27 cellular contexts compared by ENCODE assay signal in the genomic region with DNA sequence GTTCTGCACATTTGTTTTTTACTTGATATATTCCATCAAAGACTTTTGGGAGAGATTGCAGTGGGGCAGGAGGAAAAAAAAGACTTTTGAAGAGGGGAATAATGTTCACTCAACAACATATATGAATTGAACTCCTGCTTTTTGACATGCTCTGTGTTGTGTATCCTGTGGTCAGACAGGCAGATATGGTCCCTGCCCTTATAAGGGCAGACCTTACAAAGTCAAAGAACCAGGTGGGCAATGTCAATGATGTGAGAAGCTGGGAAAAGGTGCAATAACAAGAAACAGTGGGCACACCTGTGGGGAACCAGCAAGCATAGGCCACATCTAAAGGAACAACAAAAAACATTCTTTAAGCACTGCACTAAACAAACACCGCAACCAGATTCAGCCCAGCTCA. TPM values are rescaled to one million over a fixed set of nuclear protein-coding genes. Genes with fewer than 3 reads are reported as not detected.
DNase-seq lines count a peak whose midpoint lies in the region; FAIRE-seq and TF ChIP-seq lines count a peak whose summit lies in the region.
"Had no signal": no experiment of that assay in that cellular context is flagged by ENCODE, and none has a peak within 500 bp of the region (broad histone marks: within the 10 kb centered on the region; RNA-seq: fewer than 3 reads in every experiment).

No MANE protein-coding gene starts in this region.

- FAIRE-seq in GM19239 (lab: Jason Lieb, UNC) = peak; percentile 44
- FAIRE-seq: A204.1, GM12891 had no signal

- H2AK5ac ChIP-seq in H9 (ENCODE audit: insufficient read length, low read length) = no peak overlapping the region

- no peaks in the 10 kb centered on the region for H3K27me3 ChIP-seq in H9 (ENCODE audit: insufficient read depth, low read length)
- H3K27me3 ChIP-seq: BE2C, BLaER1 had no signal

- H4K5ac ChIP-seq in H9 (ENCODE audit: insufficient read length, low read depth, low read length) = no peak overlapping the region

- no peak overlapping the region for H4K8ac ChIP-seq in H9 (replicated peaks; ENCODE audit: insufficient read length, low read depth, low read length)

- H3K4ac ChIP-seq in H9 (ENCODE audit: low read depth, low read length) = no peak overlapping the region

- no peak overlapping the region for H2BK20ac ChIP-seq in H9 (ENCODE audit: low read depth, low read length, poor library complexity, severe bottlenecking)

- TF ChIP-seq CTCF in H9 (conservative IDR thresholded peaks at IDR 0.05) (no peak), progenitor cell of endocrine pancreas (IDR thresholded peaks at IDR 0.05; ENCODE audit: unreplicated experiment) (no peak)

- H3K27ac ChIP-seq in H9 (ENCODE audit: insufficient read length, low read depth, low read length) = no peak overlapping the region
- H3K27ac ChIP-seq: BLaER1 had no signal

- H3K4me3 Mint-ChIP-seq in H9 = no peak overlapping the region
- no peak overlapping the region for H3K4me3 Mint-ChIP-seq in progenitor cell of endocrine pancreas (ENCODE audit: low read depth)
- H3K4me3 Mint-ChIP-seq: CD14-positive monocyte; CD4-positive, alpha-beta memory T cell; CD4-positive, CD25-positive, alpha-beta regulatory T cell; CD8-positive, alpha-beta memory T cell had no signal

- no peak overlapping the region for H2BK120ac ChIP-seq in H9 (ENCODE audit: low read depth, low read length, poor library complexity, severe bottlenecking)

- no peaks in the 10 kb centered on the region for H3K79me2 ChIP-seq in H9 (ENCODE audit: insufficient read depth, low read length)

- H3K9me3 ChIP-seq in H9 (ENCODE audit: control insufficient read depth, low read depth, low read length) = no peaks in the 10 kb centered on the region
- H3K9me3 ChIP-seq: BE2C, BLaER1 had no signal

- peak overlapping the region; percentile 83; the same call in 1 of the 2 replicates for H2BK15ac ChIP-seq in H9 (ENCODE audit: low read depth, low read length)

- no peak overlapping the region for H3K9ac ChIP-seq in H9 (ENCODE audit: extremely low read depth, insufficient read length, low read length)
- H3K9ac ChIP-seq: BLaER1 had no signal

- DNase-seq in GM19239 (ENCODE audit: insufficient read length, low spot score) = no peak
- DNase-seq in H9 = no peak
- DNase-seq in amniotic epithelial cell (ENCODE audit: low read depth) = peak; percentile 29
- no peak for DNase-seq in progenitor cell of endocrine pancreas (ENCODE audit: low spot score, unreplicated experiment)
- DNase-seq in NCI-H226 = no peak
- no peak for DNase-seq in effector CD4-positive, alpha-beta T cell
- no peak for DNase-seq in stimulated activated CD4-positive, alpha-beta T cell treated with anti-CD3 and anti-CD28 coated beads, Interleukin-4, amount 100 ng/mL, for 24 hours
- DNase-seq in NCI-H1105 (lab: John Stamatoyannopoulos, UW) = no peak
- DNase-seq: 8988T; ACHN; BE2C; C1 segment of cervical spinal cord; CD4-positive, alpha-beta memory T cell; CD4-positive, CD25-positive, alpha-beta regulatory T cell; CD8-positive, alpha-beta memory T cell; COR-L47; DMS 273 treated with DMSO at 0.1 percent for 48 hours; DMS153; DMS53; DMS79; DND-41; EL; GDM1 had no signal

- H3K27me3 Mint-ChIP-seq in H9 (ENCODE audit: low read depth) (peaks cover 1% of the 10 kb centered on the region; the same call in 1 of the 2 replicates), progenitor cell of endocrine pancreas (no peaks in the 10 kb centered on the region)
- H3K27me3 Mint-ChIP-seq: CD4-positive, alpha-beta memory T cell; CD4-positive, CD25-positive, alpha-beta regulatory T cell; CD8-positive, alpha-beta memory T cell had no signal

- H3K9me3 Mint-ChIP-seq in H9 (peaks cover 0 to 2% of the 10 kb centered on the region in 2 experiments; a peak in 2 of 5 replicates), progenitor cell of endocrine pancreas (ENCODE audit: low read depth) (no peaks in the 10 kb centered on the region)
- H3K9me3 Mint-ChIP-seq: CD4-positive, alpha-beta memory T cell; CD8-positive, alpha-beta memory T cell had no signal

- H3K79me1 ChIP-seq in H9 (ENCODE audit: insufficient read depth, low read depth, low read length, poor library complexity, severe bottlenecking) = no peaks in the 10 kb centered on the region

- no peaks in the 10 kb centered on the region for H4K20me1 ChIP-seq in H9 (ENCODE audit: control insufficient read depth, insufficient read depth, insufficient read length)
- H4K20me1 ChIP-seq: BLaER1 had no signal

- H3K4me1 Mint-ChIP-seq in H9 (no peaks in the 10 kb centered on the region; a peak in 1 of 4 replicates), progenitor cell of endocrine pancreas (ENCODE audit: low read depth) (peaks cover 10% of the 10 kb centered on the region)
- H3K4me1 Mint-ChIP-seq: CD4-positive, alpha-beta memory T cell; CD8-positive, alpha-beta memory T cell had no signal

- WGBS in H9 (ENCODE audit: extremely low coverage, insufficient read length, low lambda C conversion rate) = no CpG with 5 or more reads among the region's 1 CpG

- H3K23ac ChIP-seq in H9 (ENCODE audit: insufficient read length, low read depth, low read length) = no peak overlapping the region

- H3T11ph ChIP-seq in H9 (ENCODE audit: low read length) = no peak overlapping the region

- H3K27ac Mint-ChIP-seq in H9 = no peak overlapping the region
- H3K27ac Mint-ChIP-seq in progenitor cell of endocrine pancreas = peak overlapping the region; percentile 51
- H3K27ac Mint-ChIP-seq: CD14-positive monocyte; CD8-positive, alpha-beta memory T cell had no signal

- H3K4me1 ChIP-seq in H9 (ENCODE audit: insufficient read depth, low read length) = no peaks in the 10 kb centered on the region
- H3K4me1 ChIP-seq: BE2C had no signal

- no peak overlapping the region for H2BK5ac ChIP-seq in H9 (ENCODE audit: insufficient read length, low read length)

- H3K14ac ChIP-seq in H9 (ENCODE audit: insufficient read depth, low read length) = no peak overlapping the region

- H2AFZ ChIP-seq in H9 (ENCODE audit: low read length) = no peak overlapping the region

- H3K4me2 ChIP-seq in H9 (ENCODE audit: insufficient read depth, insufficient read length, low read length) = no peak overlapping the region
- H3K4me2 ChIP-seq: BLaER1 had no signal

- H2BK12ac ChIP-seq in H9 (ENCODE audit: insufficient read length, low read depth, low read length) = no peak overlapping the region

- H3K36me3 Mint-ChIP-seq in H9 (ENCODE audit: insufficient read depth in 1 of 3, low read depth in 3 of 3) (no peaks in the 10 kb centered on the region), progenitor cell of endocrine pancreas (ENCODE audit: insufficient read depth) (peaks cover 5% of the 10 kb centered on the region)

- H3K23me2 ChIP-seq in H9 (ENCODE audit: insufficient read length, low read depth, low read length, poor library complexity, severe bottlenecking) = no peaks in the 10 kb centered on the region

- no peak overlapping the region for H3K18ac ChIP-seq in H9 (ENCODE audit: insufficient read length, low read depth, low read length)

- H3K56ac ChIP-seq in H9 (ENCODE audit: insufficient read length, low read depth, low read length) = no peak overlapping the region

- H4K91ac ChIP-seq in H9 (ENCODE audit: insufficient read length, low read depth, low read length) = no peak overlapping the region

RNA-seq across cellular contexts. Expression of a gene that starts 8.2 kb away (rescaled TPM):
- total RNA-seq in H9 (2021) (4.8 and 5.3 TPM in 2 replicates), progenitor cell of endocrine pancreas (10.7 and 10.9 TPM in 2 replicates)

RNA-seq across cellular contexts. Expression of a gene that starts 22.1 kb away (rescaled TPM):
- total RNA-seq in H9 (2021) = 12.8 and 13.4 TPM in 2 replicates
- total RNA-seq in progenitor cell of endocrine pancreas = 12.6 and 15.1 TPM in 2 replicates

RNA-seq across cellular contexts. Expression of a gene that starts 45.9 kb away (rescaled TPM):
- total RNA-seq in H9 (2021) = 144 and 153 TPM in 2 replicates
- total RNA-seq in progenitor cell of endocrine pancreas = 93.0 and 94.4 TPM in 2 replicates
